Comparison of ENCODE assay signal across 25 cellular contexts in the genomic region with DNA sequence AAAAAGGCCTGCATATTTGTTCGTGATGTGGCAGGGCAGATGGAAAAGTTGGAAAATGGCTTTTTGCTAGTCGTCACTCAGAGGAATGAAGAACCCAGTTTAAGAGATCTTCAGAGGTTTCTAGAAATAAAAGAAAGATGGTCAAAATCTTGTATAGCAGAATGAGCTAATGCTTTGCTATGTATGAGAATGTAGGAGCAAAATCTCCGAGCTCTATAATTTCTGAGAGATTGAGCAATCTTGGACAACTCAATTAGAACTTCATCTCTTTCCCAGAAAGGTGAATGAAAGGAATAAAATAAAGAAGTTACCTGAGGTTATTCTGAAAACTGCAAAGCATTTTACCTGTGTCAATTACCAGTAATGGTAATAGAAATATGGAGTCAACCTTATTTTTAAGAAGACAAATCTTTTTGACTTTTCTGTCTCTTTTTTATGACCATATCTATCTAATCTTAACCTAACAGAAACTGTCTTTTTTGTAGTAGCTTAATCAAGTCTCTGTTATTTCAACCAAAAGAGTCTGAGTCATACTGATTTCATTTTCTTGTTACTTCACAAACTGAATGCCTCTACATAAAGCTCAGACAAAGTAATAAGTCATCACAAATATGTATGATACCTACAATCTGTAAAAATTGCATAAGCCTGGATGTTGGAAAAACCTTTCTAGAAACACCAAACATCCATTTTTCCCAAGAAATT. TPM values are rescaled to one million over a fixed set of nuclear protein-coding genes. Genes with fewer than 3 reads are reported as not detected.
DNase-seq lines count a peak whose midpoint lies in the region; ATAC-seq and TF ChIP-seq lines count a peak whose summit lies in the region.
"Had no signal": no experiment of that assay in that cellular context is flagged by ENCODE, and none has a peak within 500 bp of the region (broad histone marks: within the 10 kb centered on the region; RNA-seq: fewer than 3 reads in every experiment).

No MANE protein-coding gene starts in this region.

- no peaks in the 10 kb centered on the region for H3K79me2 ChIP-seq in osteoblast (ENCODE audit: insufficient read depth, low read length)

- ATAC-seq in RWPE2 (ENCODE audit: low read depth) (peak; percentile 89), GM18873 (IDR thresholded peaks at IDR 0.05; ENCODE audit: low FRiP score, unreplicated experiment) (no peak)
- ATAC-seq in activated T-cell treated with anti-CD3 and anti-CD28 coated beads, Interleukin-2, amount 50 U/mL, for 72 hours (replicated peaks in 1 of 2): no peak
- ATAC-seq: activated naive CD4-positive, alpha-beta T cell treated with anti-CD3 and anti-CD28 coated beads, Interleukin-2, amount 50 U/mL, for 72 hours; lower lobe of right lung; mucosa of descending colon; T-helper 17 cell had no signal

- no peak overlapping the region for H2AFZ ChIP-seq in osteoblast (ENCODE audit: low read length)

- H3K27ac ChIP-seq in RWPE2 (ENCODE audit: poor library complexity, severe bottlenecking) (peak overlapping the region; percentile 10), epithelial cell of prostate (peak overlapping the region; percentile 55), osteoblast (ENCODE audit: low read depth, low read length) (no peak overlapping the region)
- H3K27ac ChIP-seq: lower lobe of right lung, SJSA1, WERI-Rb-1 had no signal

- H3K27ac Mint-ChIP-seq in activated T-cell treated with anti-CD3 and anti-CD28 coated beads, Interleukin-2, amount 50 U/mL, for 72 hours: no peak overlapping the region
- H3K27ac Mint-ChIP-seq: activated naive CD4-positive, alpha-beta T cell treated with anti-CD3 and anti-CD28 coated beads, Interleukin-2, amount 50 U/mL, for 72 hours; nephron progenitor cell; T-helper 17 cell had no signal

- DNase-seq in HCEC 1CT: peak; percentile 72
- no peak for DNase-seq in RWPE2 (ENCODE audit: low spot score)
- peak; percentile 40 for DNase-seq in epithelial cell of prostate (ENCODE audit: low read depth, low spot score)
- no peak for DNase-seq in osteoblast (ENCODE audit: insufficient read length, low spot score, missing footprints)
- DNase-seq in NCI-H1092 (lab: John Stamatoyannopoulos, UW): no peak
- no peak for DNase-seq in UCSD-AML1 (lab: John Stamatoyannopoulos, UW; ENCODE audit: unreplicated experiment)
- no peak for DNase-seq in activated T-cell treated with anti-CD3 and anti-CD28 coated beads, Interleukin-2, amount 50 U/mL, for 72 hours
- DNase-seq: activated CD4-positive, alpha-beta T cell treated with anti-CD3 and anti-CD28 coated beads, Interleukin-2, amount 50 U/mL, for 4 hours; DMS 273 treated with DMSO at 0.1 percent for 48 hours; effector CD4-positive, alpha-beta T cell; erythroblast; KG1; lower lobe of right lung; mucosa of descending colon; NCI-H146; NCI-H510A; nephron progenitor cell; posterior cingulate gyrus; stimulated activated CD8-positive, alpha-beta memory T cell treated with anti-CD3 and anti-CD28 coated beads, Interleukin-4, amount 100 ng/mL, for 48 hours; T-helper 17 cell; WERI-Rb-1 had no signal

- H3K4me3 ChIP-seq in RWPE2 (ENCODE audit: severe bottlenecking): no peak overlapping the region
- H3K4me3 ChIP-seq in osteoblast (ENCODE audit: insufficient read depth, low read length): no peak overlapping the region
- H3K4me3 ChIP-seq: lower lobe of right lung, mucosa of descending colon, SJSA1 had no signal

- H4K20me1 ChIP-seq in osteoblast (ENCODE audit: insufficient read depth, low read length): no peaks in the 10 kb centered on the region

- TF ChIP-seq CTCF in RWPE2 (IDR thresholded peaks at IDR 0.05; ENCODE audit: poor library complexity, severe bottlenecking) (no peak), osteoblast (IDR thresholded peaks at IDR 0.05; ENCODE audit: extremely low read depth, low read depth, low read length) (no peak)

- no peaks in the 10 kb centered on the region for H3K9me3 Mint-ChIP-seq in activated T-cell treated with anti-CD3 and anti-CD28 coated beads, Interleukin-2, amount 50 U/mL, for 72 hours
- H3K9me3 Mint-ChIP-seq: activated naive CD4-positive, alpha-beta T cell treated with anti-CD3 and anti-CD28 coated beads, Interleukin-2, amount 50 U/mL, for 72 hours had no signal

- H3K4me1 Mint-ChIP-seq in activated T-cell treated with anti-CD3 and anti-CD28 coated beads, Interleukin-2, amount 50 U/mL, for 72 hours (ENCODE audit: low read depth): no peaks in the 10 kb centered on the region
- H3K4me1 Mint-ChIP-seq: T-helper 17 cell had no signal

- peaks cover 12% of the 10 kb centered on the region for H3K4me1 ChIP-seq in RWPE2 (ENCODE audit: insufficient read depth, poor library complexity, severe bottlenecking)
- peaks cover 25% of the 10 kb centered on the region for H3K4me1 ChIP-seq in osteoblast (ENCODE audit: insufficient read depth, low read length)
- H3K4me1 ChIP-seq: lower lobe of right lung, SJSA1 had no signal

- no peaks in the 10 kb centered on the region for H3K36me3 ChIP-seq in RWPE2 (ENCODE audit: low read depth)
- no peaks in the 10 kb centered on the region for H3K36me3 ChIP-seq in osteoblast (ENCODE audit: insufficient read depth, low read length)
- H3K36me3 ChIP-seq: SJSA1, WERI-Rb-1 had no signal

- no peaks in the 10 kb centered on the region for H3K36me3 Mint-ChIP-seq in activated T-cell treated with anti-CD3 and anti-CD28 coated beads, Interleukin-2, amount 50 U/mL, for 72 hours (ENCODE audit: insufficient read depth in 2 of 2)
- H3K36me3 Mint-ChIP-seq: activated naive CD4-positive, alpha-beta T cell treated with anti-CD3 and anti-CD28 coated beads, Interleukin-2, amount 50 U/mL, for 72 hours had no signal

- H3K4me3 Mint-ChIP-seq in activated T-cell treated with anti-CD3 and anti-CD28 coated beads, Interleukin-2, amount 50 U/mL, for 72 hours: no peak overlapping the region
- H3K4me3 Mint-ChIP-seq: nephron progenitor cell, T-helper 17 cell had no signal

- H3K4me2 ChIP-seq in osteoblast (ENCODE audit: insufficient read depth, low read length): peak overlapping the region; percentile 23

- H3K9me3 ChIP-seq in RWPE2 (ENCODE audit: severe bottlenecking) (no peaks in the 10 kb centered on the region), osteoblast (ENCODE audit: low read depth, low read length) (no peaks in the 10 kb centered on the region)
- H3K9me3 ChIP-seq: lower lobe of right lung, mucosa of descending colon, SJSA1 had no signal

- H3K27me3 Mint-ChIP-seq in activated T-cell treated with anti-CD3 and anti-CD28 coated beads, Interleukin-2, amount 50 U/mL, for 72 hours (ENCODE audit: low read depth): no peaks in the 10 kb centered on the region
- H3K27me3 Mint-ChIP-seq: T-helper 17 cell had no signal

- H3K27me3 ChIP-seq in RWPE2 (ENCODE audit: insufficient read depth, poor library complexity, severe bottlenecking) (no peaks in the 10 kb centered on the region), osteoblast (ENCODE audit: insufficient read depth, low read length) (no peaks in the 10 kb centered on the region)
- H3K27me3 ChIP-seq: SJSA1 had no signal

RNA-seq across cellular contexts. Expression of a gene that starts 32.5 kb away (rescaled TPM):
- total RNA-seq in osteoblast: 9.0 and 13.3 TPM in 2 replicates
- total RNA-seq in activated T-cell treated with anti-CD3 and anti-CD28 coated beads, Interleukin-2, amount 50 U/mL, for 72 hours: not detected
- total RNA-seq: activated naive CD4-positive, alpha-beta T cell treated with anti-CD3 and anti-CD28 coated beads, Interleukin-2, amount 50 U/mL, for 72 hours; chondrocyte; T-helper 17 cell had no signal

Comparison
In these comparisons a context has a peak if more than half of its experiments do, and no peak if none do; other contexts are left out.
1. DNase-seq: peak in HCEC 1CT (single experiment) and epithelial cell of prostate (single experiment); none in RWPE2 (single experiment), osteoblast (single experiment), NCI-H1092 (single experiment), UCSD-AML1 (single experiment) and activated T-cell treated with anti-CD3 and anti-CD28 coated beads, Interleukin-2, amount 50 U/mL, for 72 hours (0 of 2).
2. RNA of a gene that starts 32.5 kb away (total RNA-seq): 9.0 to 13.3 TPM in osteoblast; not detected in activated T-cell treated with anti-CD3 and anti-CD28 coated beads, Interleukin-2, amount 50 U/mL, for 72 hours; every median in the first group is over 10 times any median in the second.